13 cellular contexts compared by ENCODE assay signal in genomic region chr5:150764530-150764929, GRCh38. TPM values are rescaled to one million over a fixed set of nuclear protein-coding genes. Genes with fewer than 3 reads are reported as not detected.
DNase-seq lines count a peak whose midpoint lies in the region; ATAC-seq and TF ChIP-seq lines count a peak whose summit lies in the region.
"Had no signal": no experiment of that assay in that cellular context is flagged by ENCODE, and none has a peak within 500 bp of the region (broad histone marks: within the 10 kb centered on the region; RNA-seq: fewer than 3 reads in every experiment).

No MANE protein-coding gene starts in this region.

- H3K27ac ChIP-seq in esophagus muscularis mucosa (replicated peaks in 1 of 4) (peak overlapping the region in 3 of 4 donors; percentile 51 to 65 (median 64)), neutrophil (peak overlapping the region; percentile 91), tibial artery (no peak overlapping the region)

- H3K27me3 ChIP-seq in esophagus muscularis mucosa = no peaks in the 10 kb centered on the region
- H3K27me3 ChIP-seq in neutrophil = no peaks in the 10 kb centered on the region
- no peaks in the 10 kb centered on the region for H3K27me3 ChIP-seq in tibial artery

- H3K9me3 ChIP-seq in esophagus muscularis mucosa = no peaks in the 10 kb centered on the region
- no peaks in the 10 kb centered on the region for H3K9me3 ChIP-seq in neutrophil
- H3K9me3 ChIP-seq in tibial artery = no peaks in the 10 kb centered on the region

- H3K27ac Mint-ChIP-seq in CD14-positive monocyte = peak overlapping the region; percentile 96 to 99 (median 98)
- H3K27ac Mint-ChIP-seq: activated naive CD4-positive, alpha-beta T cell treated with anti-CD3 and anti-CD28 coated beads, Interleukin-2, amount 10 ng/mL, durations not matched to agents 7 days and 5 days had no signal

- peaks cover 0 to 3% of the 10 kb centered on the region in 2 donors for H3K36me3 Mint-ChIP-seq in CD14-positive monocyte
- H3K36me3 Mint-ChIP-seq: activated naive CD4-positive, alpha-beta T cell treated with anti-CD3 and anti-CD28 coated beads, Interleukin-2, amount 10 ng/mL, durations not matched to agents 7 days and 5 days had no signal

- no peak for TF ChIP-seq CTCF in CD14-positive monocyte (IDR thresholded peaks at IDR 0.05)
- TF ChIP-seq CTCF in esophagus muscularis mucosa (IDR thresholded peaks at IDR 0.05) = no peak
- TF ChIP-seq CTCF in neutrophil (IDR thresholded peaks at IDR 0.05) = no peak
- no peak for TF ChIP-seq CTCF in tibial artery (IDR thresholded peaks at IDR 0.05)

- ATAC-seq in GM18868 (IDR thresholded peaks at IDR 0.05; ENCODE audit: unreplicated experiment) = no peak

- H3K4me3 Mint-ChIP-seq in CD14-positive monocyte = peak overlapping the region in 1 of 2 donors; percentile 63
- H3K4me3 Mint-ChIP-seq: activated naive CD4-positive, alpha-beta T cell treated with anti-CD3 and anti-CD28 coated beads, Interleukin-2, amount 10 ng/mL, durations not matched to agents 7 days and 5 days had no signal

- intact Hi-C loops in CD14-positive monocyte (cut with micrococcal nuclease) = loop anchor here (10.0 kb wide), 2 partner anchors 290 to 700 kb away; no protein-coding TSS in a partner anchor
- intact Hi-C loops in esophagus muscularis mucosa (cut with DNase I) = no loop called here
- intact Hi-C loops in tibial artery (cut with DNase I; ENCODE audit: low total_unique reads) = no loop called here

- no peak for DNase-seq in CD14-positive monocyte (ENCODE audit: low spot score)
- DNase-seq in NOMO-1 (lab: John Stamatoyannopoulos, UW; ENCODE audit: unreplicated experiment in 2 of 2) = peak; percentile 89 to 90
- DNase-seq in esophagus muscularis mucosa (ENCODE audit: extremely low spot score) = no peak
- no peak for DNase-seq in NCI-H1694 treated with DMSO at 0.1 percent for 48 hours (lab: John Stamatoyannopoulos, UW)
- DNase-seq in retina = no peak
- DNase-seq in tibial artery = no peak
- DNase-seq: activated naive CD4-positive, alpha-beta T cell treated with anti-CD3 and anti-CD28 coated beads, Interleukin-2, amount 10 ng/mL, durations not matched to agents 7 days and 5 days; NCI-H1417 treated with DMSO at 0.1 percent for 48 hours; NCI-H510A; RPMI8226; T-helper 9 cell had no signal

- H3K4me1 ChIP-seq in esophagus muscularis mucosa (peaks cover under 1 to 11% (median 6%) of the 10 kb centered on the region in 4 donors), neutrophil (ENCODE audit: control insufficient read depth in 1 of 2, insufficient read depth in 1 of 2, low read depth in 1 of 2, low read length in 1 of 2) (peaks cover 51 to 56% of the 10 kb centered on the region in 2 experiments), tibial artery (peaks cover 0 to 1% (median 0%) of the 10 kb centered on the region in 4 donors)

- peaks cover 66% of the 10 kb centered on the region for H3K4me1 Mint-ChIP-seq in CD14-positive monocyte

- TF ChIP-seq EP300 in esophagus muscularis mucosa (IDR thresholded peaks at IDR 0.05) = no peak

- H3K36me3 ChIP-seq in esophagus muscularis mucosa = no peaks in the 10 kb centered on the region
- H3K36me3 ChIP-seq in neutrophil = no peaks in the 10 kb centered on the region
- no peaks in the 10 kb centered on the region for H3K36me3 ChIP-seq in tibial artery

- 63% methylated on average over 2 of the region's 2 CpGs for WGBS in esophagus muscularis mucosa

- no peak for TF ChIP-seq POLR2A in esophagus muscularis mucosa (IDR thresholded peaks at IDR 0.05; ENCODE audit: low read depth)

- H3K27me3 Mint-ChIP-seq in CD14-positive monocyte (ENCODE audit: low read depth in 3 of 3) = peaks cover 0 to 1% (median 0%) of the 10 kb centered on the region in 3 donors
- H3K27me3 Mint-ChIP-seq: activated naive CD4-positive, alpha-beta T cell treated with anti-CD3 and anti-CD28 coated beads, Interleukin-2, amount 10 ng/mL, durations not matched to agents 7 days and 5 days had no signal

- H3K9me3 Mint-ChIP-seq in CD14-positive monocyte = no peaks in the 10 kb centered on the region
- H3K9me3 Mint-ChIP-seq: activated naive CD4-positive, alpha-beta T cell treated with anti-CD3 and anti-CD28 coated beads, Interleukin-2, amount 10 ng/mL, durations not matched to agents 7 days and 5 days had no signal

- H3K4me3 ChIP-seq in esophagus muscularis mucosa = no peak overlapping the region
- H3K4me3 ChIP-seq in neutrophil (ENCODE audit: low read depth in 1 of 2, low read length in 1 of 2) = peak overlapping the region in 1 of 2 experiments; percentile 31
- H3K4me3 ChIP-seq in tibial artery = no peak overlapping the region

RNA-seq across cellular contexts. Expression of gene DCTN4, which starts 5.7 kb away (rescaled TPM):
- polyA plus RNA-seq in CD14-positive monocyte = 10 to 100 TPM; 14.6 to 16.3 TPM
- 10 to 100 TPM; 48.5 to 59.7 (median 49.3) TPM for total RNA-seq in esophagus muscularis mucosa

RNA-seq across cellular contexts. Expression of gene SMIM3, which starts 14.0 kb away (rescaled TPM):
- polyA plus RNA-seq in CD14-positive monocyte = 10 to 100 TPM; 45.4 to 52.2 TPM
- 10 to 100 TPM; 39.9 to 48.4 (median 44.4) TPM for total RNA-seq in esophagus muscularis mucosa

Comparison
In these comparisons a context has a peak if more than half of its experiments do, and no peak if none do; other contexts are left out.
1. DNase-seq: peak in NOMO-1 (2 of 2); none in CD14-positive monocyte (single experiment), esophagus muscularis mucosa (single experiment), NCI-H1694 treated with DMSO at 0.1 percent for 48 hours (single experiment), retina (single experiment) and tibial artery (0 of 2).
2. H3K27ac ChIP-seq: peak in esophagus muscularis mucosa (3 of 4) and neutrophil (single experiment); none in tibial artery (0 of 2).
3. intact Hi-C loops: an anchor here in CD14-positive monocyte (10.0 kb wide); none called in esophagus muscularis mucosa and tibial artery.